Comparison of ENCODE assay signal across 8 cellular contexts in the genomic region with DNA sequence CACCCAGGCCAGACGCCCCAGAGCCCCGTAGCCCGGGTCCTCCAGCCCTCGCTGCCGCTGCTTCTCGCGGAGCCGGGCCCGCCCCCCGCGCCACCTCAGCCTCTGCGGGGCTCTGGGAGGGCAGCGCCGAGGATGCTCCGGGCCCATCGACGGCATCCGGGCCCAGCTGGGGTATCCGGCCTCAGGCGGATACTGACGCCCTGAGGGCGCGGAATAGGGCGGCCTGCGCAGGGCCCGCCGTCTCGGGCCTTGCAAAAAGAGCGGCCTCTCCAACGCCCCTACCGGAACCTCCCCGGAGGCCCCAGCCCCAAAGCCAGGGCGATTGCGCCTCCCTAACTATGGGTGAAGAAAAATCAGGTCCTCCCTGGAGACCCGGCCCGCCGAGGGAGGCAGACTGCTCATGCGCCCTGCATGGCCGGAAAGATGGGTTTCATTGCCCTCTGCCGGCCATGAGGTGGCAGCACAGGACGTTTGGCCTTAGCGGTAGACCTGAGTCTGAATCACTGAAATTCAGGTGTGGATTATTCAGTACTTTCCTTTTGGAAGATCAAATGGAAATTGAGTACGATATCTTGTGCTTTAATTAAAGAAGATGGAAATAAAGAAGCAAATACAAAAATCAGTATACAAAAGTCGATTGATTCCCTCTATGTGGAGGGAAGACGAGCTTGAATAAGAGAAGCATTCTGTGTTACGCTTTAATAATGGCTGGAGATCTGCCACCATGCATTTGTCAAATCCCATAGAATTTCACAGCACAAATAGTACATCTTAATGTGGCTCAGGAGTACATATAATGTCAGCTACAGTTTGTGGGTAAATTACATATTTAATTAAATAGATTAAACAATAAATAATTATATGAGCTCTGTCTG. TPM values are rescaled to one million over a fixed set of nuclear protein-coding genes. Genes with fewer than 3 reads are reported as not detected.
DNase-seq lines count a peak whose midpoint lies in the region; TF ChIP-seq lines count a peak whose summit lies in the region.
"Not testable (repeated sequence)": the region's sequence is repeated elsewhere in the genome, so short reads cannot be mapped to it uniquely, and the experiment has no call there.

No MANE protein-coding gene starts in this region.

- H3K36me3 Mint-ChIP-seq in brain, result not testable (repeated sequence)

- not testable (repeated sequence) for H3K27me3 Mint-ChIP-seq in brain

- H3K36me3 ChIP-seq in left ventricle myocardium inferior, result not testable (repeated sequence)

- TF ChIP-seq CTCF in brain (conservative IDR thresholded peaks at IDR 0.05) (peak; percentile 75), left ventricle myocardium inferior (IDR thresholded peaks at IDR 0.05; ENCODE audit: borderline replicate concordance) (peak; percentile 88)

- H3K4me1 ChIP-seq in left ventricle myocardium inferior, result not testable (repeated sequence)

- intact Hi-C loops in left ventricle myocardium inferior (cut with micrococcal nuclease), result not testable (repeated sequence)

- H3K4me3 ChIP-seq in left ventricle myocardium inferior, result peak overlapping the region; percentile 73

- DNase-seq in COR-L47 (lab: John Stamatoyannopoulos, UW) (peak; percentile 69), HT1080 (ENCODE audit: low read depth) (peak; percentile 64), NCI-H748 (lab: John Stamatoyannopoulos, UW; ENCODE audit: unreplicated experiment) (peak; percentile 76), left ventricle myocardium inferior (peak; percentile 78), nucleus accumbens (lab: John Stamatoyannopoulos, UW) (peak in 53 of 56 donors; percentile 24 to 91 (median 70))
- DNase-seq in activated CD4-positive, alpha-beta T cell treated with anti-CD3 and anti-CD28 coated beads for 1 hour, result peak; percentile 75
- DNase-seq in stimulated activated CD8-positive, alpha-beta memory T cell treated with anti-CD3 and anti-CD28 coated beads, Interleukin-7, amount 100 ng/mL, for 4 hours (ENCODE audit: low read depth in 2 of 2), result peak; percentile 72 to 73

- not testable (repeated sequence) for H3K27me3 ChIP-seq in left ventricle myocardium inferior (ENCODE audit: low read depth)

- peak overlapping the region in 4 of 5 experiments; percentile 23 to 78 (median 56) for H3K27ac Mint-ChIP-seq in brain

- H3K9me3 ChIP-seq in left ventricle myocardium inferior (replicated peaks), result not testable (repeated sequence)

- H3K9me3 Mint-ChIP-seq in brain, result not testable (repeated sequence)

- peak overlapping the region; percentile 79 to 86 (median 83) for H3K4me3 Mint-ChIP-seq in brain

- peak overlapping the region; percentile 75 for H3K27ac ChIP-seq in left ventricle myocardium inferior (replicated peaks)

- H3K4me1 Mint-ChIP-seq in brain, result peaks cover 21% of the 10 kb centered on the region

RNA-seq across cellular contexts. Expression of gene DEFB108B, which starts 19.3 kb away (rescaled TPM):
- total RNA-seq in HT1080 (2014; rRNA removed; shearing (Covaris generic)), result not detected in 2 replicates
- polyA plus RNA-seq in HT1080 (2015; cell fraction: cytosol; rRNA removed), result not detected in 2 replicates
- not detected in 2 replicates for polyA plus RNA-seq in HT1080 (2015; cell fraction: nucleus; rRNA removed)
- polyA plus RNA-seq in brain (ENCODE audit: insufficient read depth, low read depth, low replicate concordance), result not detected
- not detected for total RNA-seq in left ventricle myocardium inferior

Comparison
In these comparisons a context has a peak if more than half of its experiments do, and no peak if none do; other contexts are left out.
1. Peak in every context shown above with its lines: DNase-seq, H3K4me3 ChIP-seq and H3K27ac ChIP-seq.